Comparison of ENCODE assay signal across 8 cellular contexts in genomic region chr1:81042225-81042624, GRCh38.
"Had no signal": no experiment of that assay in that cellular context is flagged by ENCODE, and none has a peak within 500 bp of the region (broad histone marks: within the 10 kb centered on the region; RNA-seq: fewer than 3 reads in every experiment).

No MANE protein-coding gene starts in this region.

- H3K9ac ChIP-seq: GM23248 had no signal

- H3K4me1 ChIP-seq: HAP-1 had no signal

- H3K36me3 ChIP-seq: HAP-1 had no signal

- H2AFZ ChIP-seq: GM23248 had no signal

- H3K27ac ChIP-seq: GM23248 had no signal

- H3K4me3 ChIP-seq: GM23248, HAP-1, K562 had no signal

- ATAC-seq: HCT116, K562 had no signal

- DNase-seq: GM23248, GOT3, H7, IMR-90, KG1 had no signal

- H3K9me3 ChIP-seq: HAP-1 had no signal
